20 cellular contexts compared by ENCODE assay signal in genomic region chr2:70532244-70532935, GRCh38. TPM values are rescaled to one million over a fixed set of nuclear protein-coding genes. Genes with fewer than 3 reads are reported as not detected.
DNase-seq lines count a peak whose midpoint lies in the region; ATAC-seq, FAIRE-seq and TF ChIP-seq lines count a peak whose summit lies in the region.
"Had no signal": no experiment of that assay in that cellular context is flagged by ENCODE, and none has a peak within 500 bp of the region (broad histone marks: within the 10 kb centered on the region; RNA-seq: fewer than 3 reads in every experiment).

No MANE protein-coding gene starts in this region.

- no peak overlapping the region for H2AFZ ChIP-seq in HCT116 (ENCODE audit: low read depth, low read length, poor library complexity, severe bottlenecking)
- H2AFZ ChIP-seq in OCI-LY3 (ENCODE audit: low read depth, low read length) = no peak overlapping the region

- H3K9me3 ChIP-seq in HCT116 (ENCODE audit: control insufficient read depth in 1 of 2, insufficient read depth in 1 of 2, low read depth in 1 of 2, low read length in 2 of 2) (peaks cover 0 to 6% of the 10 kb centered on the region in 2 experiments; a peak in 1 of 4 replicates), OCI-LY3 (ENCODE audit: insufficient read depth, low read length) (peaks cover 19% of the 10 kb centered on the region; the same call in 1 of the 2 replicates)

- H3K27me3 Mint-ChIP-seq in osteocyte (ENCODE audit: unreplicated experiment) = peaks cover 25% of the 10 kb centered on the region

- no peaks in the 10 kb centered on the region for H3K4me1 Mint-ChIP-seq in osteocyte (ENCODE audit: unreplicated experiment)
- H3K4me1 Mint-ChIP-seq: CD4-positive, CD25-positive, alpha-beta regulatory T cell had no signal

- H3K4me1 ChIP-seq in HCT116 (ENCODE audit: control insufficient read depth in 1 of 2, insufficient read depth in 2 of 2, low read length in 2 of 2) (peaks cover 2 to 61% of the 10 kb centered on the region in 2 experiments; a peak in 3 of 4 replicates), OCI-LY3 (ENCODE audit: low read length) (peaks cover 13% of the 10 kb centered on the region)

- no peak overlapping the region for H3K4me3 Mint-ChIP-seq in osteocyte (ENCODE audit: unreplicated experiment)

- FAIRE-seq in frontal cortex (lab: Jason Lieb, UNC) = no peak
- FAIRE-seq: RCC 7860 had no signal

- RAD21 ChIA-PET in HCT116 (lab: Charles Lee; ENCODE audit: low non-redundant PET in 1 of 2, low total read pairs in 2 of 2, uncharacterized antibody in 2 of 2, unreplicated experiment in 2 of 2) = no interaction called here

- H3K36me3 ChIP-seq in HCT116 (ENCODE audit: control insufficient read depth in 1 of 2, insufficient read depth in 2 of 2, low read length in 2 of 2) = no peaks in the 10 kb centered on the region
- H3K36me3 ChIP-seq in OCI-LY3 (replicated peaks; ENCODE audit: low read depth, low read length) = peaks cover 6% of the 10 kb centered on the region

- no peaks in the 10 kb centered on the region for H3K27me3 ChIP-seq in HCT116 (ENCODE audit: insufficient read depth, low read length)
- H3K27me3 ChIP-seq in OCI-LY3 (ENCODE audit: low read depth, low read length) = no peaks in the 10 kb centered on the region

- peaks cover 9% of the 10 kb centered on the region for H3K9me3 Mint-ChIP-seq in osteocyte (ENCODE audit: unreplicated experiment)

- no peak overlapping the region for H3K4me3 ChIP-seq in HCT116 (replicated peaks in 1 of 2; ENCODE audit: low read depth in 1 of 2, low read length in 2 of 2)
- H3K4me3 ChIP-seq in OCI-LY3 (ENCODE audit: low read length) = no peak overlapping the region

- H3K9ac ChIP-seq in HCT116 (ENCODE audit: low read length) (no peak overlapping the region), OCI-LY3 (ENCODE audit: low read length) (no peak overlapping the region)

- no peak for TF ChIP-seq CTCF in HCT116 (IDR thresholded peaks at IDR 0.05 in 2 of 3, conservative IDR thresholded peaks at IDR 0.05 in 1 of 3; ENCODE audit: borderline replicate concordance in 1 of 3, insufficient read depth in 1 of 3, low read depth in 2 of 3, low read length in 2 of 3)
- TF ChIP-seq CTCF in OCI-LY3 (IDR thresholded peaks at IDR 0.05; ENCODE audit: low read depth, low read length) = no peak
- no peak for TF ChIP-seq CTCF in osteocyte (IDR thresholded peaks at IDR 0.05)
- TF ChIP-seq CTCF in RWPE1 (conservative IDR thresholded peaks at IDR 0.05; ENCODE audit: low read depth) = no peak

- H3K79me2 ChIP-seq in HCT116 (ENCODE audit: insufficient read depth, low read length) (peaks cover 92% of the 10 kb centered on the region), OCI-LY3 (ENCODE audit: low read length) (no peaks in the 10 kb centered on the region)

- H3K9me2 ChIP-seq in HCT116 (ENCODE audit: insufficient read depth) = no peaks in the 10 kb centered on the region

- ATAC-seq in HCT116 = no peak

- H3K27ac Mint-ChIP-seq in osteocyte (ENCODE audit: unreplicated experiment) = no peak overlapping the region
- H3K27ac Mint-ChIP-seq: CD4-positive, CD25-positive, alpha-beta regulatory T cell had no signal

- POLR2A ChIA-PET in HCT116 (lab: Charles Lee) (no interaction called here), RWPE1 (lab: Yijun Ruan, JAX; ENCODE audit: low non-redundant PET) (no interaction called here)

- intact Hi-C loops in HCT116 (cut with micrococcal nuclease) = no loop called here

- CTCF ChIA-PET in HCT116 (lab: Charles Lee) (no interaction called here), RWPE1 (lab: Yijun Ruan, JAX) (no interaction called here)

- BruUV-seq in HCT116 (replicated peaks; lab: Mats Ljungman, UMichigan) = no TSS peak

- no peaks in the 10 kb centered on the region for H4K20me1 ChIP-seq in HCT116 (ENCODE audit: insufficient read depth)
- no peaks in the 10 kb centered on the region for H4K20me1 ChIP-seq in OCI-LY3 (ENCODE audit: insufficient read depth, low read length)

- H3K36me3 Mint-ChIP-seq in osteocyte (ENCODE audit: unreplicated experiment) = no peaks in the 10 kb centered on the region
- H3K36me3 Mint-ChIP-seq: CD4-positive, CD25-positive, alpha-beta regulatory T cell had no signal

- no peak for TF ChIP-seq POLR2A in HCT116 (IDR thresholded peaks at IDR 0.05; ENCODE audit: borderline replicate concordance, extremely low read depth, insufficient read depth, insufficient read length)

- H3K27ac ChIP-seq in HCT116 (ENCODE audit: low read depth, low read length) (no peak overlapping the region), OCI-LY3 (ENCODE audit: low read length) (no peak overlapping the region), epithelial cell of prostate (peak overlapping the region; percentile 100), RWPE1 (no peak overlapping the region)

- DNase-seq in HCT116 (ENCODE audit: low read depth, low spot score) (no peak), epithelial cell of prostate (ENCODE audit: low read depth, low spot score) (no peak), osteocyte (ENCODE audit: extremely low spot score, unreplicated experiment) (peak; percentile 17), frontal cortex (ENCODE audit: low spot score in 2 of 2) (no peak), RWPE1 (ENCODE audit: low spot score) (no peak), C1 segment of cervical spinal cord (lab: John Stamatoyannopoulos, UW) (no peak)
- DNase-seq: ACHN; AML-193; CD4-positive, CD25-positive, alpha-beta regulatory T cell; DMS79 treated with DMSO at 0.1 percent for 48 hours; H7; NCI-H1417; NCI-H1930; NCI-H2227 treated with DMSO at 0.1 percent for 48 hours; NCI-H524; SIG-M5 had no signal

- no peak for TF ChIP-seq RAD21 in HCT116 (IDR thresholded peaks at IDR 0.05; ENCODE audit: low read depth)

- H3K4me2 ChIP-seq in HCT116 (ENCODE audit: low read length) (peak overlapping the region; percentile 0; the same call in 1 of the 2 replicates), OCI-LY3 (ENCODE audit: low read length) (peak overlapping the region; percentile 48)

TF ChIP-seq in HCT116, 20 proteins besides CTCF, POLR2A, EP300 and RAD21:
- TF ChIP-seq REST (IDR thresholded peaks at IDR 0.05; ENCODE audit: low read depth) (no peak), EZH2 (IDR thresholded peaks at IDR 0.05) (no peak)
TF ChIP-seq in HCT116: peak in this region for 0.

RNA-seq across cellular contexts. Expression of gene TGFA, which starts 21.2 kb away (rescaled TPM):
- total RNA-seq in HCT116 (2021; ENCODE audit: unreplicated experiment) (50.1 TPM), osteocyte (0.08 TPM in 1 of 2 replicates, not detected in the other), frontal cortex (14.3 TPM)
- 42.6 and 43.6 TPM in 2 replicates for polyA plus RNA-seq in HCT116 (2012)
- total RNA-seq: G401, LHCN-M2 had no signal

Comparison
In these comparisons a context has a peak if more than half of its experiments do, and no peak if none do; other contexts are left out.
1. RNA of gene TGFA, which starts 21.2 kb away (total RNA-seq): 50.1 TPM in HCT116 (single experiment) and 14.3 TPM in frontal cortex (single experiment); 0.08 TPM in osteocyte; every median in the first group is over 10 times any median in the second.